22 cellular contexts compared by ENCODE assay signal in the genomic region with DNA sequence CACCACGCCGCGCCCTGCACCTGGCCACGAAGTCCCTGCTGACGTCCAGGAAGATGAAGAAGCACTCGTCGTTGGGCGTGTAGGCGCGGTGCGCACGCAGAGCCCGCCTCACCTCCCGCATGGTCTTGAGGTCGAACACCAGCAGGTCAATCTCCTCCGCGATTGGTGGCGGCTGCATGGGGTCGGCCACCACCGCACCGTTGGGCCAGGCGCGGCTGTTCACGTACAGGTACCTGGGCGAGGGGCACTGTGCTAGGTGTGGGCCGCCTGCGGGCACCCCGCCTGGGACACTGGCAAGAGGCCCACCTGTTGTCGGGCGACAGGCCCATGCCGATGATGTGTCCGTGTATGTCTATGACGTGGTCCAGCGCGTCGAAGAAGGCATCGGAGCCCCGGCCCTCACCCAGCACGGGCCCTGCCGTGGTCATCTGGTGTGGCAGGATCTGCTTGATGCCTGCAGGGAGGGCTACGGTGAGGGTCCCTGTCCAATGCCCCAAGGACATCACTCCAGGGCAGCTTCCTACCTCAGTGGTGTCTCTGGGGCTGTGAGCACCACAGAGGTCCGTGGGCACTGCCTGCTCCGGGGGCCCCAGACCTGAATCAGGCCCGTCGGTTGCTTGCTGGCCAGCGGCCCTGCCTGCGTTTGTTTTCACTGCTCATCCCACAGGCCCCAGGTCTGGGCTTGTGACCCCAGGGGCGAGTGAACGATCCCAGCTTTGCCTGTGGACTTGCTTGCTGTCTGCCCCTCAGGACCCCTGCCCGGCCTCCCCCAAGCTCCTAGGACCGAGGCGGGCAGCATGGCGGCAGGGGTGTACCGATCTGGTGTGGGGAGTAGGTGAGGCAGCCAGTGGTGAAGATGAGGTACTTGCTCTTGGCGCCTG. TPM values are rescaled to one million over a fixed set of nuclear protein-coding genes. Genes with fewer than 3 reads are reported as not detected.
A peak's percentile ranks its signal among the peaks of the same experiment; 100 is the strongest.
DNase-seq lines count a peak whose midpoint lies in the region; ATAC-seq, FAIRE-seq and TF ChIP-seq lines count a peak whose summit lies in the region.
"Had no signal": no experiment of that assay in that cellular context is flagged by ENCODE, and none has a peak within 500 bp of the region (broad histone marks: within the 10 kb centered on the region; RNA-seq: fewer than 3 reads in every experiment).

No MANE protein-coding gene starts in this region.

- H3K9me3 ChIP-seq in HepG2 (ENCODE audit: low read length) (no peaks in the 10 kb centered on the region), ascending aorta (no peaks in the 10 kb centered on the region)
- H3K9me3 ChIP-seq: thyroid gland had no signal

- CTCF ChIA-PET in HepG2 (lab: Yijun Ruan, JAX; ENCODE audit: low intra/inter-chr PET ratio, low total read pairs) = no interaction called here

- peaks cover 8 to 36% of the 10 kb centered on the region in 2 experiments for H3K36me3 ChIP-seq in HepG2 (replicated peaks in 1 of 2; ENCODE audit: control insufficient read depth in 1 of 2, insufficient read depth in 2 of 2, low read length in 2 of 2)
- peaks cover 40 to 43% of the 10 kb centered on the region in 2 donors for H3K36me3 ChIP-seq in ascending aorta

- no peak for TF ChIP-seq POLR2A in HepG2 (IDR thresholded peaks at IDR 0.05; ENCODE audit: insufficient read depth in 1 of 2, low read depth in 2 of 2, low read length in 2 of 2)

- POLR2A ChIA-PET in HepG2 (lab: Yijun Ruan, JAX) = no interaction called here

- intact Hi-C loops in Right ventricle myocardium inferior (cut with DNase I) (loop anchor here (5.0 kb wide), 4 partner anchors 39 to 134 kb away; partner anchors contain the start of genes EDF1, RABL6 and TRAF2), cardiac septum (cut with DNase I) (loop anchor here (2.0 to 5.0 kb wide), 2 partner anchors 54 to 93 kb away; partner anchors contain the start of genes PHPT1 and TRAF2), HepG2 (cut with micrococcal nuclease; ENCODE audit: unreplicated experiment) (no loop called here), ascending aorta (cut with DNase I) (loop anchor here (5.0 kb wide), 1 partner anchor 134 kb away; the partner anchor contains the start of gene RABL6)

- H3K4me1 ChIP-seq in HepG2 (ENCODE audit: insufficient read depth, low read length) (peaks cover 35% of the 10 kb centered on the region), ascending aorta (peaks cover 6 to 14% of the 10 kb centered on the region in 2 donors)

- WGBS in HepG2 (ENCODE audit: low lambda C conversion rate) = 96% methylated on average over 19 of the region's 55 CpGs

- H3K4me2 ChIP-seq in HepG2 (ENCODE audit: low read depth, low read length) = no peak overlapping the region

- no peak overlapping the region for H2AFZ ChIP-seq in HepG2 (ENCODE audit: low read length)

- FAIRE-seq in HepG2 (lab: Jason Lieb, UNC) = no peak
- FAIRE-seq: endothelial cell of umbilical vein, GM12891 had no signal

- ATAC-seq in Right ventricle myocardium inferior (no peak), HepG2 (no peak), GM19463 (IDR thresholded peaks at IDR 0.05; ENCODE audit: unreplicated experiment) (no peak)
- ATAC-seq: activated naive CD4-positive, alpha-beta T cell treated with anti-CD3 and anti-CD28 coated beads, Interleukin-2, amount 50 U/mL, for 72 hours; stimulated activated effector memory CD8-positive, alpha-beta T cell treated with anti-CD3 and anti-CD28 coated beads, Interleukin-12 subunit alpha, Interleukin-12 subunit beta, amount 100 ng/mL, for 72 hours had no signal

- no peak for TF ChIP-seq EP300 in HepG2 (IDR thresholded peaks at IDR 0.05; ENCODE audit: low read depth in 2 of 2, low read length in 2 of 2)
- TF ChIP-seq EP300 in HepG2 (CRISPR knock-in tag; IDR thresholded peaks at IDR 0.05; ENCODE audit: borderline replicate concordance) = no peak

- in situ Hi-C loops in HepG2 (cut with HindIII; ENCODE audit: extremely low pct_ligation_motif_present, low pct_unique_long_range_greater_than_20kb) = no loop called here

- TF ChIP-seq CTCF in HepG2 (CRISPR knock-in tag; IDR thresholded peaks at IDR 0.05) (no peak), ascending aorta (IDR thresholded peaks at IDR 0.05) (no peak)

- H3K4me3 ChIP-seq in HepG2 (replicated peaks in 1 of 3; ENCODE audit: insufficient read depth in 1 of 3, low read depth in 2 of 3, low read length in 3 of 3) = no peak overlapping the region
- no peak overlapping the region for H3K4me3 ChIP-seq in ascending aorta
- H3K4me3 ChIP-seq: thyroid gland had no signal

- no peak overlapping the region for H3K27ac ChIP-seq in HepG2 (ENCODE audit: extremely low read length, insufficient read depth, low read length)
- no peak overlapping the region for H3K27ac ChIP-seq in ascending aorta
- H3K27ac ChIP-seq: thyroid gland had no signal

- BruUV-seq in HepG2 (replicated peaks; lab: Mats Ljungman, UMichigan) = no TSS peak

- DNase-seq in Right ventricle myocardium inferior (ENCODE audit: missing footprints) (peak; percentile 46), cardiac septum (ENCODE audit: low spot score) (no peak), HepG2 (ENCODE audit: low spot score) (no peak), ascending aorta (ENCODE audit: low spot score in 2 of 2) (no peak), MV-4-11 (lab: John Stamatoyannopoulos, UW) (no peak)
- DNase-seq: activated CD4-positive, alpha-beta T cell treated with anti-CD3 and anti-CD28 coated beads, Interleukin-2, amount 50 U/mL, for 1 hour; hippocampal formation; islet precursor cell; Kasumi-1; mesendoderm; NCI-H1105; NCI-H2107; NCI-H510A treated with DMSO at 0.1 percent for 48 hours; nephron progenitor cell; RPMI8226; thyroid gland had no signal

- TF ChIP-seq RAD21 in HepG2 (CRISPR knock-in tag; IDR thresholded peaks at IDR 0.05) = no peak

- no peaks in the 10 kb centered on the region for H3K27me3 ChIP-seq in HepG2 (ENCODE audit: control insufficient read depth in 1 of 2, insufficient read depth in 2 of 2, low read length in 2 of 2)
- H3K27me3 ChIP-seq in ascending aorta = no peaks in the 10 kb centered on the region
- H3K27me3 ChIP-seq: thyroid gland had no signal

- no peaks in the 10 kb centered on the region for H4K20me1 ChIP-seq in HepG2 (ENCODE audit: insufficient read depth, low read length)

- peaks cover 10% of the 10 kb centered on the region for H3K79me2 ChIP-seq in HepG2 (ENCODE audit: insufficient read depth, low read length)

- H3K9ac ChIP-seq in HepG2 (ENCODE audit: insufficient read depth, low read depth, low read length) = no peak overlapping the region

RNA-seq across cellular contexts. Expression of gene FBXW5, which starts 3.1 kb away (rescaled TPM):
- total RNA-seq in Right ventricle myocardium inferior = 143 TPM
- total RNA-seq in cardiac septum = 162 TPM
- total RNA-seq in HepG2 (2016; rRNA removed; fragmentation: Illumina TruSeq; extraction: Trizol) = 47.4 and 60.4 TPM in 2 replicates
- 101 and 115 TPM in 2 replicates for total RNA-seq in HepG2 (2016; cell fraction: cytosol; rRNA removed; fragmentation: Illumina TruSeq; extraction: Trizol; ENCODE audit: low read depth)
- total RNA-seq in HepG2 (2016; cell fraction: insoluble cytoplasmic fraction; rRNA removed; fragmentation: Illumina TruSeq; extraction: Trizol) = 43.2 and 63.0 TPM in 2 replicates
- 157 and 168 TPM in 2 replicates for total RNA-seq in HepG2 (2016; cell fraction: membrane; rRNA removed; fragmentation: Illumina TruSeq; extraction: Trizol)
- total RNA-seq in HepG2 (2016; cell fraction: nucleus; rRNA removed; fragmentation: Illumina TruSeq; extraction: Trizol) = 38.4 and 45.7 TPM in 2 replicates
- 52.0 and 76.2 TPM in 2 replicates for polyA plus RNA-seq in HepG2 (2011; rRNA removed)
- 70.1 and 111 TPM in 2 replicates for polyA plus RNA-seq in HepG2 (2011; cell fraction: cytosol; rRNA removed)
- 318 and 399 TPM in 2 replicates for polyA plus RNA-seq in HepG2 (2011; cell fraction: nucleus; rRNA removed)
- 33.4 and 43.8 TPM in 2 replicates for polyA plus RNA-seq in HepG2 (2012)
- polyA plus RNA-seq in HepG2 (2016; cell fraction: cytosol; fragmentation: Illumina TruSeq; extraction: Trizol; ENCODE audit: low read depth) = 106 and 116 TPM in 2 replicates
- polyA plus RNA-seq in HepG2 (2016; cell fraction: insoluble cytoplasmic fraction; fragmentation: Illumina TruSeq; extraction: Trizol; ENCODE audit: low read depth) = 41.2 and 50.1 TPM in 2 replicates
- 127 and 134 TPM in 2 replicates for polyA plus RNA-seq in HepG2 (2016; cell fraction: membrane; fragmentation: Illumina TruSeq; extraction: Trizol; ENCODE audit: low read depth)
- 94.3 and 97.4 TPM in 2 replicates for polyA plus RNA-seq in HepG2 (2016; cell fraction: nucleus; fragmentation: Illumina TruSeq; extraction: Trizol; ENCODE audit: insufficient read depth, low read depth)
- 183 and 195 TPM in 2 replicates for polyA minus RNA-seq in HepG2 (2011; rRNA and poly(A)+ RNA removed; ENCODE audit: low replicate concordance)
- 55.6 and 63.5 TPM in 2 replicates for polyA minus RNA-seq in HepG2 (2011; cell fraction: cytosol; rRNA and poly(A)+ RNA removed)
- polyA minus RNA-seq in HepG2 (2011; cell fraction: nucleus; rRNA and poly(A)+ RNA removed) = 34.1 and 36.8 TPM in 2 replicates
- 421 TPM for total RNA-seq in ascending aorta

RNA-seq across cellular contexts. Expression of gene C8G, which starts 3.6 kb away (rescaled TPM):
- total RNA-seq in Right ventricle myocardium inferior (1.3 TPM), cardiac septum (3.4 TPM), HepG2 (2016; rRNA removed; fragmentation: Illumina TruSeq; extraction: Trizol) (2.0 and 4.9 TPM in 2 replicates), ascending aorta (8.6 TPM)
- total RNA-seq in HepG2 (2016; cell fraction: cytosol; rRNA removed; fragmentation: Illumina TruSeq; extraction: Trizol; ENCODE audit: low read depth) = 1.2 and 2.9 TPM in 2 replicates
- total RNA-seq in HepG2 (2016; cell fraction: insoluble cytoplasmic fraction; rRNA removed; fragmentation: Illumina TruSeq; extraction: Trizol) = 1.4 and 4.7 TPM in 2 replicates
- total RNA-seq in HepG2 (2016; cell fraction: membrane; rRNA removed; fragmentation: Illumina TruSeq; extraction: Trizol) = 2.1 and 3.5 TPM in 2 replicates
- 6.1 and 7.0 TPM in 2 replicates for total RNA-seq in HepG2 (2016; cell fraction: nucleus; rRNA removed; fragmentation: Illumina TruSeq; extraction: Trizol)
- 12.8 and 18.3 TPM in 2 replicates for polyA plus RNA-seq in HepG2 (2011; rRNA removed)
- polyA plus RNA-seq in HepG2 (2011; cell fraction: cytosol; rRNA removed) = 8.9 and 13.0 TPM in 2 replicates
- polyA plus RNA-seq in HepG2 (2011; cell fraction: nucleus; rRNA removed) = 94.5 and 107 TPM in 2 replicates
- 15.3 and 17.5 TPM in 2 replicates for polyA plus RNA-seq in HepG2 (2012)
- 2.1 and 2.6 TPM in 2 replicates for polyA plus RNA-seq in HepG2 (2016; cell fraction: cytosol; fragmentation: Illumina TruSeq; extraction: Trizol; ENCODE audit: low read depth)
- polyA plus RNA-seq in HepG2 (2016; cell fraction: insoluble cytoplasmic fraction; fragmentation: Illumina TruSeq; extraction: Trizol; ENCODE audit: low read depth) = 2.3 and 2.4 TPM in 2 replicates
- 2.2 and 3.1 TPM in 2 replicates for polyA plus RNA-seq in HepG2 (2016; cell fraction: membrane; fragmentation: Illumina TruSeq; extraction: Trizol; ENCODE audit: low read depth)
- 10.1 and 13.4 TPM in 2 replicates for polyA plus RNA-seq in HepG2 (2016; cell fraction: nucleus; fragmentation: Illumina TruSeq; extraction: Trizol; ENCODE audit: insufficient read depth, low read depth)
- polyA minus RNA-seq in HepG2 (2011; rRNA and poly(A)+ RNA removed; ENCODE audit: low replicate concordance) = 0.70 and 11.9 TPM in 2 replicates
- 3.6 and 6.2 TPM in 2 replicates for polyA minus RNA-seq in HepG2 (2011; cell fraction: cytosol; rRNA and poly(A)+ RNA removed)
- 7.0 and 7.2 TPM in 2 replicates for polyA minus RNA-seq in HepG2 (2011; cell fraction: nucleus; rRNA and poly(A)+ RNA removed)

RNA-seq across cellular contexts. Expression of gene LCN12, which starts 10.6 kb away (rescaled TPM):
- total RNA-seq in Right ventricle myocardium inferior = 2.9 TPM
- 20.7 TPM for total RNA-seq in cardiac septum
- 1.2 and 3.4 TPM in 2 replicates for total RNA-seq in HepG2 (2016; rRNA removed; fragmentation: Illumina TruSeq; extraction: Trizol)
- 0.97 TPM in 1 of 2 replicates, not detected in the other for total RNA-seq in HepG2 (2016; cell fraction: cytosol; rRNA removed; fragmentation: Illumina TruSeq; extraction: Trizol; ENCODE audit: low read depth)
- total RNA-seq in HepG2 (2016; cell fraction: insoluble cytoplasmic fraction; rRNA removed; fragmentation: Illumina TruSeq; extraction: Trizol) = 0.89 and 3.4 TPM in 2 replicates
- 1.1 and 1.4 TPM in 2 replicates for total RNA-seq in HepG2 (2016; cell fraction: membrane; rRNA removed; fragmentation: Illumina TruSeq; extraction: Trizol)
- total RNA-seq in HepG2 (2016; cell fraction: nucleus; rRNA removed; fragmentation: Illumina TruSeq; extraction: Trizol) = 4.3 and 4.4 TPM in 2 replicates
- polyA plus RNA-seq in HepG2 (2011; rRNA removed) = 6.9 and 7.5 TPM in 2 replicates
- polyA plus RNA-seq in HepG2 (2011; cell fraction: cytosol; rRNA removed) = 1.1 and 1.6 TPM in 2 replicates
- polyA plus RNA-seq in HepG2 (2011; cell fraction: nucleus; rRNA removed) = 68.8 and 75.7 TPM in 2 replicates
- 5.5 and 6.7 TPM in 2 replicates for polyA plus RNA-seq in HepG2 (2012)
- 0.62 and 0.70 TPM in 2 replicates for polyA plus RNA-seq in HepG2 (2016; cell fraction: cytosol; fragmentation: Illumina TruSeq; extraction: Trizol; ENCODE audit: low read depth)
- 1.5 and 1.7 TPM in 2 replicates for polyA plus RNA-seq in HepG2 (2016; cell fraction: insoluble cytoplasmic fraction; fragmentation: Illumina TruSeq; extraction: Trizol; ENCODE audit: low read depth)
- polyA plus RNA-seq in HepG2 (2016; cell fraction: membrane; fragmentation: Illumina TruSeq; extraction: Trizol; ENCODE audit: low read depth) = 1.4 and 1.7 TPM in 2 replicates
- polyA plus RNA-seq in HepG2 (2016; cell fraction: nucleus; fragmentation: Illumina TruSeq; extraction: Trizol; ENCODE audit: insufficient read depth, low read depth) = 23.3 and 27.4 TPM in 2 replicates
- 3.2 and 7.0 TPM in 2 replicates for polyA minus RNA-seq in HepG2 (2011; rRNA and poly(A)+ RNA removed; ENCODE audit: low replicate concordance)
- 1.6 and 3.5 TPM in 2 replicates for polyA minus RNA-seq in HepG2 (2011; cell fraction: cytosol; rRNA and poly(A)+ RNA removed)
- polyA minus RNA-seq in HepG2 (2011; cell fraction: nucleus; rRNA and poly(A)+ RNA removed) = 5.3 and 7.7 TPM in 2 replicates
- not detected for total RNA-seq in ascending aorta
- total RNA-seq: A673 had no signal

RNA-seq across cellular contexts. Expression of gene PTGDS, which starts 35.8 kb away (rescaled TPM):
- total RNA-seq in Right ventricle myocardium inferior (6,282 TPM), cardiac septum (1,323 TPM), HepG2 (2016; rRNA removed; fragmentation: Illumina TruSeq; extraction: Trizol) (0.33 TPM in 1 of 2 replicates, not detected in the other), ascending aorta (68.3 TPM)
- total RNA-seq in HepG2 (2016; cell fraction: cytosol; rRNA removed; fragmentation: Illumina TruSeq; extraction: Trizol; ENCODE audit: low read depth) = not detected in 2 replicates
- not detected in 2 replicates for total RNA-seq in HepG2 (2016; cell fraction: insoluble cytoplasmic fraction; rRNA removed; fragmentation: Illumina TruSeq; extraction: Trizol)
- not detected in 2 replicates for total RNA-seq in HepG2 (2016; cell fraction: membrane; rRNA removed; fragmentation: Illumina TruSeq; extraction: Trizol)
- total RNA-seq in HepG2 (2016; cell fraction: nucleus; rRNA removed; fragmentation: Illumina TruSeq; extraction: Trizol) = not detected in 2 replicates
- 0.31 and 0.50 TPM in 2 replicates for polyA plus RNA-seq in HepG2 (2011; rRNA removed)
- polyA plus RNA-seq in HepG2 (2011; cell fraction: cytosol; rRNA removed) = 0.12 and 0.13 TPM in 2 replicates
- 0.90 and 1.8 TPM in 2 replicates for polyA plus RNA-seq in HepG2 (2011; cell fraction: nucleus; rRNA removed)
- polyA plus RNA-seq in HepG2 (2012) = not detected in 2 replicates
- not detected in 2 replicates for polyA plus RNA-seq in HepG2 (2016; cell fraction: cytosol; fragmentation: Illumina TruSeq; extraction: Trizol; ENCODE audit: low read depth)
- not detected in 2 replicates for polyA plus RNA-seq in HepG2 (2016; cell fraction: insoluble cytoplasmic fraction; fragmentation: Illumina TruSeq; extraction: Trizol; ENCODE audit: low read depth)
- polyA plus RNA-seq in HepG2 (2016; cell fraction: membrane; fragmentation: Illumina TruSeq; extraction: Trizol; ENCODE audit: low read depth) = not detected in 2 replicates
- not detected in 2 replicates for polyA plus RNA-seq in HepG2 (2016; cell fraction: nucleus; fragmentation: Illumina TruSeq; extraction: Trizol; ENCODE audit: insufficient read depth, low read depth)
- polyA minus RNA-seq in HepG2 (2011; rRNA and poly(A)+ RNA removed; ENCODE audit: low replicate concordance) = 4.6 TPM in 1 of 2 replicates, not detected in the other
- polyA minus RNA-seq in HepG2 (2011; cell fraction: cytosol; rRNA and poly(A)+ RNA removed) = not detected in 2 replicates
- not detected in 2 replicates for polyA minus RNA-seq in HepG2 (2011; cell fraction: nucleus; rRNA and poly(A)+ RNA removed)
- total RNA-seq: A673; activated naive CD4-positive, alpha-beta T cell treated with anti-CD3 and anti-CD28 coated beads, Interleukin-2, amount 50 U/mL, for 72 hours; endothelial cell of umbilical vein had no signal
- polyA plus RNA-seq: endothelial cell of umbilical vein had no signal

RNA-seq across cellular contexts. Expression of gene LCNL1, which starts 41.3 kb away (rescaled TPM):
- total RNA-seq in Right ventricle myocardium inferior = 8.6 TPM
- 5.9 TPM for total RNA-seq in cardiac septum
- total RNA-seq in HepG2 (2016; rRNA removed; fragmentation: Illumina TruSeq; extraction: Trizol) = not detected in 2 replicates
- total RNA-seq in HepG2 (2016; cell fraction: cytosol; rRNA removed; fragmentation: Illumina TruSeq; extraction: Trizol; ENCODE audit: low read depth) = not detected in 2 replicates
- total RNA-seq in HepG2 (2016; cell fraction: insoluble cytoplasmic fraction; rRNA removed; fragmentation: Illumina TruSeq; extraction: Trizol) = not detected in 2 replicates
- total RNA-seq in HepG2 (2016; cell fraction: membrane; rRNA removed; fragmentation: Illumina TruSeq; extraction: Trizol) = not detected in 2 replicates
- not detected in 2 replicates for total RNA-seq in HepG2 (2016; cell fraction: nucleus; rRNA removed; fragmentation: Illumina TruSeq; extraction: Trizol)
- not detected in 2 replicates for polyA plus RNA-seq in HepG2 (2011; rRNA removed)
- polyA plus RNA-seq in HepG2 (2011; cell fraction: cytosol; rRNA removed) = not detected in 2 replicates
- polyA plus RNA-seq in HepG2 (2011; cell fraction: nucleus; rRNA removed) = 0.40 and 0.43 TPM in 2 replicates
- not detected in 2 replicates for polyA plus RNA-seq in HepG2 (2012)
- polyA plus RNA-seq in HepG2 (2016; cell fraction: cytosol; fragmentation: Illumina TruSeq; extraction: Trizol; ENCODE audit: low read depth) = not detected in 2 replicates
- polyA plus RNA-seq in HepG2 (2016; cell fraction: insoluble cytoplasmic fraction; fragmentation: Illumina TruSeq; extraction: Trizol; ENCODE audit: low read depth) = not detected in 2 replicates
- not detected in 2 replicates for polyA plus RNA-seq in HepG2 (2016; cell fraction: membrane; fragmentation: Illumina TruSeq; extraction: Trizol; ENCODE audit: low read depth)
- not detected in 2 replicates for polyA plus RNA-seq in HepG2 (2016; cell fraction: nucleus; fragmentation: Illumina TruSeq; extraction: Trizol; ENCODE audit: insufficient read depth, low read depth)
- polyA minus RNA-seq in HepG2 (2011; rRNA and poly(A)+ RNA removed; ENCODE audit: low replicate concordance) = 3.1 TPM in 1 of 2 replicates, not detected in the other
- polyA minus RNA-seq in HepG2 (2011; cell fraction: cytosol; rRNA and poly(A)+ RNA removed) = not detected in 2 replicates
- polyA minus RNA-seq in HepG2 (2011; cell fraction: nucleus; rRNA and poly(A)+ RNA removed) = 0.13 and 0.25 TPM in 2 replicates
- total RNA-seq in ascending aorta = not detected
- total RNA-seq: A673; activated naive CD4-positive, alpha-beta T cell treated with anti-CD3 and anti-CD28 coated beads, Interleukin-2, amount 50 U/mL, for 72 hours; endothelial cell of umbilical vein had no signal
- polyA plus RNA-seq: endothelial cell of umbilical vein had no signal
